ENCODE assay signal across 26 cellular contexts in genomic region chr17:1119924-1120323, GRCh38. TPM values are rescaled to one million over a fixed set of nuclear protein-coding genes. Genes with fewer than 3 reads are reported as not detected.
DNase-seq lines count a peak whose midpoint lies in the region; ATAC-seq, FAIRE-seq and TF ChIP-seq lines count a peak whose summit lies in the region.
"Had no signal": no experiment of that assay in that cellular context is flagged by ENCODE, and none has a peak within 500 bp of the region (broad histone marks: within the 10 kb centered on the region; RNA-seq: fewer than 3 reads in every experiment).

No MANE protein-coding gene starts in this region.

- H4K20me1 ChIP-seq in HepG2 (ENCODE audit: insufficient read depth, low read length) = no peaks in the 10 kb centered on the region

- in situ Hi-C loops in HepG2 (cut with HindIII; ENCODE audit: extremely low pct_ligation_motif_present, low pct_unique_long_range_greater_than_20kb) = loop anchor here (5.0 kb wide), 1 partner anchor 67 kb away; no protein-coding TSS in a partner anchor

- H3K9me3 ChIP-seq in HepG2 (ENCODE audit: low read length) (no peaks in the 10 kb centered on the region), right lobe of liver (no peaks in the 10 kb centered on the region), heart right ventricle (no peaks in the 10 kb centered on the region)
- H3K9me3 ChIP-seq in naive thymus-derived CD4-positive, alpha-beta T cell (ENCODE audit: control insufficient read depth in 2 of 3, low read length in 3 of 3) = no peaks in the 10 kb centered on the region
- H3K9me3 ChIP-seq: A549, BE2C had no signal

- TF ChIP-seq RAD21 in HepG2 (CRISPR knock-in tag; IDR thresholded peaks at IDR 0.05) = no peak

- H3K36me3 ChIP-seq in HepG2 (replicated peaks in 1 of 2; ENCODE audit: control insufficient read depth in 1 of 2, insufficient read depth in 2 of 2, low read length in 2 of 2) = no peaks in the 10 kb centered on the region
- no peaks in the 10 kb centered on the region for H3K36me3 ChIP-seq in right lobe of liver
- H3K36me3 ChIP-seq in naive thymus-derived CD4-positive, alpha-beta T cell (ENCODE audit: control insufficient read depth in 2 of 3, insufficient read depth in 3 of 3, low read length in 3 of 3) = no peaks in the 10 kb centered on the region
- H3K36me3 ChIP-seq in heart right ventricle = peaks cover 0 to 6% (median 0%) of the 10 kb centered on the region in 9 donors
- H3K36me3 ChIP-seq: BE2C had no signal

- POLR2A ChIA-PET in HepG2 (lab: Yijun Ruan, JAX) = no interaction called here
- POLR2A ChIA-PET in naive thymus-derived CD4-positive, alpha-beta T cell (lab: Charles Lee) = no interaction called here

- 6% methylated on average over 8 of the region's 8 CpGs for WGBS in HepG2 (ENCODE audit: low lambda C conversion rate)
- 33% methylated on average over 7 of the region's 8 CpGs for WGBS in right lobe of liver (ENCODE audit: insufficient coverage, low coverage, low lambda C conversion rate, missing lambda C conversion rate)
- WGBS in heart right ventricle, 2 donors = 65 to 66% methylated on average over 8 of the region's 8 CpGs

- H3K27me3 ChIP-seq in HepG2 (ENCODE audit: control insufficient read depth in 1 of 2, insufficient read depth in 2 of 2, low read length in 2 of 2) (peaks cover 19 to 38% of the 10 kb centered on the region in 2 experiments; a peak in 4 of 5 replicates), right lobe of liver (no peaks in the 10 kb centered on the region), heart right ventricle (no peaks in the 10 kb centered on the region)
- no peaks in the 10 kb centered on the region for H3K27me3 ChIP-seq in naive thymus-derived CD4-positive, alpha-beta T cell (ENCODE audit: control insufficient read depth in 2 of 2, insufficient read depth in 2 of 2, low read length in 2 of 2)
- H3K27me3 ChIP-seq: BE2C had no signal

- intact Hi-C loops in HepG2 (cut with micrococcal nuclease; ENCODE audit: unreplicated experiment) = no loop called here
- intact Hi-C loops in right lobe of liver (cut with DNase I) = loop anchor here (5.0 to 10.0 kb wide), 2 partner anchors 55 to 62 kb away; partner anchors contain the start of gene ABR (in 1 of the 2)
- intact Hi-C loops in naive thymus-derived CD4-positive, alpha-beta T cell (cut with micrococcal nuclease) = loop anchor here (5.0 kb wide), 3 partner anchors 82 to 212 kb away; no protein-coding TSS in a partner anchor
- intact Hi-C loops in heart right ventricle (cut with DNase I) = loop anchor here in 4 of 10 donors (5.0 to 10.0 kb wide), 3 partner anchors 67 to 215 kb away; no protein-coding TSS in a partner anchor
- intact Hi-C loops in sciatic nerve (cut with DNase I) = loop anchor here (5.0 kb wide), 1 partner anchor 67 kb away; no protein-coding TSS in a partner anchor

- FAIRE-seq in HepG2 (lab: Jason Lieb, UNC) = no peak
- FAIRE-seq: A549, GM18507, H1 had no signal

- TF ChIP-seq POLR2A in HepG2 (IDR thresholded peaks at IDR 0.05; ENCODE audit: insufficient read depth in 1 of 2, low read depth in 2 of 2, low read length in 2 of 2) = no peak
- no peak for TF ChIP-seq POLR2A in right lobe of liver (IDR thresholded peaks at IDR 0.05)

- H3K27ac ChIP-seq in HepG2 (ENCODE audit: extremely low read length, insufficient read depth, low read length) (no peak overlapping the region), right lobe of liver (no peak overlapping the region), heart right ventricle (no peak overlapping the region)
- no peak overlapping the region for H3K27ac ChIP-seq in naive thymus-derived CD4-positive, alpha-beta T cell (ENCODE audit: low read depth, low read length)
- H3K27ac ChIP-seq: BLaER1 treated with 17β-estradiol and CSF1 and Interleukin-3, amounts not matched to agents 10 nM and 100 nM; GM23248 had no signal

- no peak overlapping the region for H3K9ac ChIP-seq in HepG2 (ENCODE audit: insufficient read depth, low read depth, low read length)
- H3K9ac ChIP-seq: GM23248 had no signal

- H3K4me2 ChIP-seq in HepG2 (ENCODE audit: low read depth, low read length) = no peak overlapping the region
- H3K4me2 ChIP-seq: A549 had no signal

- ATAC-seq in HepG2 = no peak
- no peak for ATAC-seq in right lobe of liver
- peak; percentile 83 for ATAC-seq in central memory CD8-positive, alpha-beta T cell (replicated peaks; ENCODE audit: extremely low read depth, poor library complexity, severe bottlenecking)
- peak; percentile 20 for ATAC-seq in naive thymus-derived CD4-positive, alpha-beta T cell
- ATAC-seq in stimulated activated effector memory CD8-positive, alpha-beta T cell treated with anti-CD3 and anti-CD28 coated beads, Interleukin-12 subunit alpha, Interleukin-12 subunit beta, amount 100 ng/mL, for 72 hours = no peak
- no peak for ATAC-seq in heart right ventricle
- no peak for ATAC-seq in sciatic nerve
- ATAC-seq in stimulated activated memory B cell treated with anti-CD40 and anti-IgM and Interleukin-4, amounts not matched to agents 10 μg/mL and 1 μg/mL and 100 μg/mL, for 72 hours = no peak
- ATAC-seq: A549 had no signal

- peaks cover 37% of the 10 kb centered on the region for H3K4me1 Mint-ChIP-seq in central memory CD8-positive, alpha-beta T cell
- peaks cover 0 to 24% (median 16%) of the 10 kb centered on the region in 7 donors for H3K4me1 Mint-ChIP-seq in naive thymus-derived CD4-positive, alpha-beta T cell
- H3K4me1 Mint-ChIP-seq in stimulated activated effector memory CD8-positive, alpha-beta T cell treated with anti-CD3 and anti-CD28 coated beads, Interleukin-12 subunit alpha, Interleukin-12 subunit beta, amount 100 ng/mL, for 72 hours = peaks cover 21% of the 10 kb centered on the region
- H3K4me1 Mint-ChIP-seq in stimulated activated memory B cell treated with anti-CD40 and anti-IgM and Interleukin-4, amounts not matched to agents 10 μg/mL and 1 μg/mL and 100 μg/mL, for 72 hours = peaks cover 22% of the 10 kb centered on the region

- no TSS peak for BruUV-seq in HepG2 (replicated peaks; lab: Mats Ljungman, UMichigan)

- peaks cover 33% of the 10 kb centered on the region for H3K4me1 ChIP-seq in HepG2 (ENCODE audit: insufficient read depth, low read length)
- peaks cover 0 to 12% (median 3%) of the 10 kb centered on the region in 4 donors for H3K4me1 ChIP-seq in right lobe of liver
- H3K4me1 ChIP-seq in naive thymus-derived CD4-positive, alpha-beta T cell (ENCODE audit: control insufficient read depth in 2 of 2, insufficient read depth in 2 of 2, low read length in 2 of 2) = peaks cover 9 to 15% of the 10 kb centered on the region in 2 donors
- H3K4me1 ChIP-seq in heart right ventricle = peaks cover 14 to 55% (median 42%) of the 10 kb centered on the region in 9 donors

- DNase-seq in HepG2 (ENCODE audit: low spot score) (no peak), right lobe of liver (no peak), heart right ventricle (no peak), sciatic nerve (ENCODE audit: low spot score) (no peak)
- DNase-seq in central memory CD8-positive, alpha-beta T cell (ENCODE audit: low spot score in 2 of 2) = peak in 1 of 2 donors; percentile 39
- no peak for DNase-seq in naive thymus-derived CD4-positive, alpha-beta T cell
- DNase-seq in stimulated activated effector memory CD8-positive, alpha-beta T cell treated with anti-CD3 and anti-CD28 coated beads, Interleukin-12 subunit alpha, Interleukin-12 subunit beta, amount 100 ng/mL, for 72 hours (ENCODE audit: low spot score in 2 of 2) = no peak
- DNase-seq: 8988T; ACHN; AML-193; BE2C; Calu3; CD4-positive, alpha-beta T cell; COR-L47; DMS53; DMS79 treated with DMSO at 0.1 percent for 48 hours; GF-D8; GM23248; H7; HCEC 1CT had no signal

- H3K27ac Mint-ChIP-seq in central memory CD8-positive, alpha-beta T cell (ENCODE audit: low read depth) = peak overlapping the region; percentile 49
- no peak overlapping the region for H3K27ac Mint-ChIP-seq in naive thymus-derived CD4-positive, alpha-beta T cell
- peak overlapping the region; percentile 74 for H3K27ac Mint-ChIP-seq in stimulated activated effector memory CD8-positive, alpha-beta T cell treated with anti-CD3 and anti-CD28 coated beads, Interleukin-12 subunit alpha, Interleukin-12 subunit beta, amount 100 ng/mL, for 72 hours
- no peak overlapping the region for H3K27ac Mint-ChIP-seq in stimulated activated memory B cell treated with anti-CD40 and anti-IgM and Interleukin-4, amounts not matched to agents 10 μg/mL and 1 μg/mL and 100 μg/mL, for 72 hours
- H3K27ac Mint-ChIP-seq: CD4-positive, alpha-beta T cell had no signal

- peaks cover 2% of the 10 kb centered on the region for H3K36me3 Mint-ChIP-seq in central memory CD8-positive, alpha-beta T cell (ENCODE audit: insufficient read depth)
- no peaks in the 10 kb centered on the region for H3K36me3 Mint-ChIP-seq in naive thymus-derived CD4-positive, alpha-beta T cell
- H3K36me3 Mint-ChIP-seq in stimulated activated effector memory CD8-positive, alpha-beta T cell treated with anti-CD3 and anti-CD28 coated beads, Interleukin-12 subunit alpha, Interleukin-12 subunit beta, amount 100 ng/mL, for 72 hours = no peaks in the 10 kb centered on the region
- H3K36me3 Mint-ChIP-seq in stimulated activated memory B cell treated with anti-CD40 and anti-IgM and Interleukin-4, amounts not matched to agents 10 μg/mL and 1 μg/mL and 100 μg/mL, for 72 hours = peaks cover 5% of the 10 kb centered on the region

- H2AFZ ChIP-seq in HepG2 (ENCODE audit: low read length) = no peak overlapping the region
- H2AFZ ChIP-seq: GM23248 had no signal

- H3K79me2 ChIP-seq in HepG2 (ENCODE audit: insufficient read depth, low read length) = no peaks in the 10 kb centered on the region

- H3K4me3 ChIP-seq in HepG2 (replicated peaks in 1 of 3; ENCODE audit: insufficient read depth in 1 of 3, low read depth in 2 of 3, low read length in 3 of 3) (no peak overlapping the region), right lobe of liver (no peak overlapping the region), heart right ventricle (no peak overlapping the region)
- H3K4me3 ChIP-seq in naive thymus-derived CD4-positive, alpha-beta T cell (ENCODE audit: low read length) = no peak overlapping the region
- H3K4me3 ChIP-seq: A549; BLaER1 treated with 17β-estradiol and CSF1 and Interleukin-3, amounts not matched to agents 10 nM and 100 nM; GM23248 had no signal

- TF ChIP-seq CTCF in HepG2 (CRISPR knock-in tag; IDR thresholded peaks at IDR 0.05) (no peak), right lobe of liver (IDR thresholded peaks at IDR 0.05) (no peak), heart right ventricle (IDR thresholded peaks at IDR 0.05) (no peak)

- no peaks in the 10 kb centered on the region for H3K27me3 Mint-ChIP-seq in central memory CD8-positive, alpha-beta T cell
- no peaks in the 10 kb centered on the region for H3K27me3 Mint-ChIP-seq in naive thymus-derived CD4-positive, alpha-beta T cell
- no peaks in the 10 kb centered on the region for H3K27me3 Mint-ChIP-seq in stimulated activated memory B cell treated with anti-CD40 and anti-IgM and Interleukin-4, amounts not matched to agents 10 μg/mL and 1 μg/mL and 100 μg/mL, for 72 hours

- CTCF ChIA-PET in HepG2 (lab: Yijun Ruan, JAX; ENCODE audit: low intra/inter-chr PET ratio, low total read pairs) = no interaction called here
- CTCF ChIA-PET in naive thymus-derived CD4-positive, alpha-beta T cell (lab: Charles Lee) = interaction anchor here (5.9 kb wide), 1 partner anchor 65 kb away, joined by 74 read pairs; no protein-coding TSS in a partner anchor

- peak overlapping the region; percentile 35 for H3K4me3 Mint-ChIP-seq in central memory CD8-positive, alpha-beta T cell
- peak overlapping the region in 1 of 10 donors; percentile 21 for H3K4me3 Mint-ChIP-seq in naive thymus-derived CD4-positive, alpha-beta T cell
- H3K4me3 Mint-ChIP-seq in stimulated activated effector memory CD8-positive, alpha-beta T cell treated with anti-CD3 and anti-CD28 coated beads, Interleukin-12 subunit alpha, Interleukin-12 subunit beta, amount 100 ng/mL, for 72 hours = no peak overlapping the region
- H3K4me3 Mint-ChIP-seq in stimulated activated memory B cell treated with anti-CD40 and anti-IgM and Interleukin-4, amounts not matched to agents 10 μg/mL and 1 μg/mL and 100 μg/mL, for 72 hours = no peak overlapping the region
- H3K4me3 Mint-ChIP-seq: CD14-positive monocyte; CD4-positive, alpha-beta T cell had no signal

- H3K9me3 Mint-ChIP-seq in central memory CD8-positive, alpha-beta T cell = no peaks in the 10 kb centered on the region
- peaks cover 0 to 3% (median 0%) of the 10 kb centered on the region in 11 donors for H3K9me3 Mint-ChIP-seq in naive thymus-derived CD4-positive, alpha-beta T cell
- H3K9me3 Mint-ChIP-seq in stimulated activated effector memory CD8-positive, alpha-beta T cell treated with anti-CD3 and anti-CD28 coated beads, Interleukin-12 subunit alpha, Interleukin-12 subunit beta, amount 100 ng/mL, for 72 hours = no peaks in the 10 kb centered on the region
- H3K9me3 Mint-ChIP-seq in stimulated activated memory B cell treated with anti-CD40 and anti-IgM and Interleukin-4, amounts not matched to agents 10 μg/mL and 1 μg/mL and 100 μg/mL, for 72 hours = no peaks in the 10 kb centered on the region
- H3K9me3 Mint-ChIP-seq: CD4-positive, alpha-beta T cell had no signal

- no peak for TF ChIP-seq EP300 in HepG2 (IDR thresholded peaks at IDR 0.05; ENCODE audit: low read depth in 2 of 2, low read length in 2 of 2)
- TF ChIP-seq EP300 in HepG2 (CRISPR knock-in tag; IDR thresholded peaks at IDR 0.05; ENCODE audit: borderline replicate concordance) = no peak

RNA-seq across cellular contexts. Expression of gene ABR, which starts 59.9 kb away (rescaled TPM):
- total RNA-seq in HepG2 (2016; rRNA removed; fragmentation: Illumina TruSeq; extraction: Trizol) = 10.9 and 12.4 TPM in 2 replicates
- total RNA-seq in HepG2 (2016; cell fraction: cytosol; rRNA removed; fragmentation: Illumina TruSeq; extraction: Trizol; ENCODE audit: low read depth) = 5.9 and 7.8 TPM in 2 replicates
- total RNA-seq in HepG2 (2016; cell fraction: insoluble cytoplasmic fraction; rRNA removed; fragmentation: Illumina TruSeq; extraction: Trizol) = 9.1 and 11.6 TPM in 2 replicates
- total RNA-seq in HepG2 (2016; cell fraction: membrane; rRNA removed; fragmentation: Illumina TruSeq; extraction: Trizol) = 9.3 and 10.5 TPM in 2 replicates
- total RNA-seq in HepG2 (2016; cell fraction: nucleus; rRNA removed; fragmentation: Illumina TruSeq; extraction: Trizol) = 8.0 and 11.0 TPM in 2 replicates
- polyA plus RNA-seq in HepG2 (2011; rRNA removed) = 40.4 TPM in 2 replicates
- 13.2 and 21.6 TPM in 2 replicates for polyA plus RNA-seq in HepG2 (2011; cell fraction: cytosol; rRNA removed)
- 68.7 and 98.6 TPM in 2 replicates for polyA plus RNA-seq in HepG2 (2011; cell fraction: nucleus; rRNA removed)
- polyA plus RNA-seq in HepG2 (2012) = 10.2 and 11.3 TPM in 2 replicates
- polyA plus RNA-seq in HepG2 (2016; cell fraction: cytosol; fragmentation: Illumina TruSeq; extraction: Trizol; ENCODE audit: low read depth) = 0.85 and 1.1 TPM in 2 replicates
- 8.6 and 11.0 TPM in 2 replicates for polyA plus RNA-seq in HepG2 (2016; cell fraction: insoluble cytoplasmic fraction; fragmentation: Illumina TruSeq; extraction: Trizol; ENCODE audit: low read depth)
- polyA plus RNA-seq in HepG2 (2016; cell fraction: membrane; fragmentation: Illumina TruSeq; extraction: Trizol; ENCODE audit: low read depth) = 2.9 and 3.5 TPM in 2 replicates
- 18.8 and 21.3 TPM in 2 replicates for polyA plus RNA-seq in HepG2 (2016; cell fraction: nucleus; fragmentation: Illumina TruSeq; extraction: Trizol; ENCODE audit: insufficient read depth, low read depth)
- 37.5 and 62.6 TPM in 2 replicates for polyA minus RNA-seq in HepG2 (2011; rRNA and poly(A)+ RNA removed; ENCODE audit: low replicate concordance)
- polyA minus RNA-seq in HepG2 (2011; cell fraction: cytosol; rRNA and poly(A)+ RNA removed) = 19.0 and 21.4 TPM in 2 replicates
- 24.5 and 24.6 TPM in 2 replicates for polyA minus RNA-seq in HepG2 (2011; cell fraction: nucleus; rRNA and poly(A)+ RNA removed)
- 10 to 100 TPM in 3 of 6 experiments, 1 to 10 TPM in 3; 7.4 to 21.5 (median 11.3) TPM for total RNA-seq in right lobe of liver
- total RNA-seq in naive thymus-derived CD4-positive, alpha-beta T cell = 100 to 1,000 TPM in 4 of 5 experiments, 10 to 100 TPM in 1; 85.3 to 152 (median 140) TPM
- polyA plus RNA-seq in naive thymus-derived CD4-positive, alpha-beta T cell = 10 to 100 TPM; 13.1 to 24.4 TPM
- 100 to 1,000 TPM; 118 to 173 (median 145) TPM for total RNA-seq in heart right ventricle
- 100 to 1,000 TPM in 1 of 2 donors, 10 to 100 TPM in 1; 49.1 to 120 TPM for polyA plus RNA-seq in heart right ventricle
- 110 TPM for total RNA-seq in sciatic nerve

Comparison
In these comparisons a context has a peak if more than half of its experiments do, and no peak if none do; other contexts are left out.
1. ATAC-seq: peak in central memory CD8-positive, alpha-beta T cell (single experiment) and naive thymus-derived CD4-positive, alpha-beta T cell (single experiment); none in HepG2 (single experiment), right lobe of liver (0 of 4), stimulated activated effector memory CD8-positive, alpha-beta T cell treated with anti-CD3 and anti-CD28 coated beads, Interleukin-12 subunit alpha, Interleukin-12 subunit beta, amount 100 ng/mL, for 72 hours (single experiment), heart right ventricle (0 of 8), sciatic nerve (single experiment) and stimulated activated memory B cell treated with anti-CD40 and anti-IgM and Interleukin-4, amounts not matched to agents 10 μg/mL and 1 μg/mL and 100 μg/mL, for 72 hours (single experiment).
2. H3K27ac Mint-ChIP-seq: peak in central memory CD8-positive, alpha-beta T cell (single experiment) and stimulated activated effector memory CD8-positive, alpha-beta T cell treated with anti-CD3 and anti-CD28 coated beads, Interleukin-12 subunit alpha, Interleukin-12 subunit beta, amount 100 ng/mL, for 72 hours (single experiment); none in naive thymus-derived CD4-positive, alpha-beta T cell (0 of 9) and stimulated activated memory B cell treated with anti-CD40 and anti-IgM and Interleukin-4, amounts not matched to agents 10 μg/mL and 1 μg/mL and 100 μg/mL, for 72 hours (single experiment).